In the genomic region with DNA sequence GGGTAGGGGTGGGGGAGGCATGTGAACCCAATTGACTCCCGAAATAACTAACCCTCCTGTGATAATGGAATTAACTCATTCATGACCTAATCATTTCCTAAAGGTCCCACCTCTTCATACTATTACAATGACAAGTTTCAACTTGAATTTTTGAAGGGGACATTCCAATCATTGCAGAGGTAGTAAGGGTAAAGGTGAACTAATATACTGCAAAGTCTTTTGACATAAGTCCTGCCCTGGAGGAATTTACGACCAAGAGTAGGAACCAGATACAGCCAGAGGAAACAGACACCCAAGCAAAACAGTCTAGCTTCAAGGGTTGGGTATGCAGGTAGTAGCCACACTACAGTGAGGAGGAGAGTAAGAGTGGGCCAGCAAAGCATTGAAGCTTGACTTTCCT, we compare ENCODE assay signal across 12 cellular contexts. TPM values are rescaled to one million over a fixed set of nuclear protein-coding genes. Genes with fewer than 3 reads are reported as not detected.
DNase-seq lines count a peak whose midpoint lies in the region; ATAC-seq and TF ChIP-seq lines count a peak whose summit lies in the region.
"Had no signal": no experiment of that assay in that cellular context is flagged by ENCODE, and none has a peak within 500 bp of the region (broad histone marks: within the 10 kb centered on the region; RNA-seq: fewer than 3 reads in every experiment).

No MANE protein-coding gene starts in this region.

- H3K27ac ChIP-seq in neutrophil: peak overlapping the region; percentile 77

- no peak overlapping the region for H3K4me3 ChIP-seq in epithelial cell of esophagus (ENCODE audit: low read length)
- H3K4me3 ChIP-seq in neutrophil (ENCODE audit: low read depth in 1 of 2, low read length in 1 of 2): no peak overlapping the region

- H3K4me1 ChIP-seq in neutrophil (ENCODE audit: control insufficient read depth in 1 of 2, insufficient read depth in 1 of 2, low read depth in 1 of 2, low read length in 1 of 2): peaks cover 10 to 11% of the 10 kb centered on the region in 2 experiments

- H3K9me3 ChIP-seq in neutrophil: no peaks in the 10 kb centered on the region
- H3K9me3 ChIP-seq: Peyer's patch had no signal

- H3K27me3 ChIP-seq in neutrophil: no peaks in the 10 kb centered on the region
- H3K27me3 ChIP-seq: foreskin keratinocyte, Peyer's patch had no signal

- DNase-seq in ELF-1 (ENCODE audit: low read depth, low spot score) (peak; percentile 41), M059J (ENCODE audit: low read depth) (peak; percentile 22), epithelial cell of esophagus (ENCODE audit: low read depth) (peak; percentile 33), Ammon's horn (ENCODE audit: low spot score) (no peak)
- DNase-seq in activated effector memory CD4-positive, alpha-beta T cell treated with Interleukin-2 at 50 U/mL for 16 hours: no peak
- DNase-seq: Peyer's patch, small intestine, T-helper 9 cell had no signal

- H3K36me3 ChIP-seq in neutrophil: no peaks in the 10 kb centered on the region
- H3K36me3 ChIP-seq: Peyer's patch had no signal

- ATAC-seq in HG02642 (IDR thresholded peaks at IDR 0.05; ENCODE audit: poor library complexity, unreplicated experiment) (no peak), GM19351 (IDR thresholded peaks at IDR 0.05; ENCODE audit: unreplicated experiment) (no peak)
- ATAC-seq: foreskin keratinocyte had no signal

- no peak for TF ChIP-seq CTCF in epithelial cell of esophagus (IDR thresholded peaks at IDR 0.05; ENCODE audit: insufficient read depth, low read depth, low read length, missing control alignments)
- TF ChIP-seq CTCF in neutrophil (IDR thresholded peaks at IDR 0.05): no peak

RNA-seq across cellular contexts. Expression of a gene that starts 1.2 kb away (rescaled TPM):
- total RNA-seq in M059J (2014; rRNA removed; shearing (Covaris generic)): 9.8 and 18.2 TPM in 2 replicates

RNA-seq across cellular contexts. Expression of a gene that starts 39.2 kb away (rescaled TPM):
- 5.9 and 6.0 TPM in 2 replicates for total RNA-seq in M059J (2014; rRNA removed; shearing (Covaris generic))

Comparison
In these comparisons a context has a peak if more than half of its experiments do, and no peak if none do; other contexts are left out.
1. DNase-seq: peak in ELF-1 (single experiment), M059J (single experiment) and epithelial cell of esophagus (single experiment); none in Ammon's horn (single experiment) and activated effector memory CD4-positive, alpha-beta T cell treated with Interleukin-2 at 50 U/mL for 16 hours (single experiment).